Comparison of ENCODE assay signal across 28 cellular contexts in genomic region chr5:169328401-169328800, GRCh38. TPM values are rescaled to one million over a fixed set of nuclear protein-coding genes. Genes with fewer than 3 reads are reported as not detected.
"Had no signal": no experiment of that assay in that cellular context is flagged by ENCODE, and none has a peak within 500 bp of the region (broad histone marks: within the 10 kb centered on the region; RNA-seq: fewer than 3 reads in every experiment).

No MANE protein-coding gene starts in this region.

- H3K27me3 ChIP-seq: colonic mucosa, esophagus squamous epithelium, gastrocnemius medialis, left lung had no signal

- H3K27ac ChIP-seq: colonic mucosa, epithelial cell of prostate, esophagus squamous epithelium, gastrocnemius medialis, heart right ventricle, left lung, lower lobe of right lung had no signal

- DNase-seq: colonic mucosa; cortex of kidney; effector CD8-positive, alpha-beta T cell; effector memory CD8-positive, alpha-beta T cell; endodermal cell; erythroblast; esophagus squamous epithelium; foreskin fibroblast; foreskin melanocyte; gastrocnemius medialis; glutamatergic neuron; head of caudate nucleus; heart right ventricle; hippocampal formation; left cardiac atrium; left lung; left ventricle myocardium superior; lower lobe of right lung; mesenchymal stem cell; mucosa of descending colon; naive B cell had no signal

- H3K4me3 ChIP-seq: colonic mucosa, esophagus squamous epithelium, gastrocnemius medialis, heart right ventricle, left lung, lower lobe of right lung, mucosa of descending colon had no signal

- H3K9me3 ChIP-seq: colonic mucosa, esophagus squamous epithelium, gastrocnemius medialis, heart right ventricle, left lung, lower lobe of right lung, mucosa of descending colon had no signal

- H3K36me3 ChIP-seq: colonic mucosa, esophagus squamous epithelium, gastrocnemius medialis, heart right ventricle, left lung, lower lobe of right lung had no signal

- FAIRE-seq: endometrium, islet of Langerhans, keratinocyte had no signal

- ATAC-seq: effector memory CD8-positive, alpha-beta T cell; esophagus mucosa; gastrocnemius medialis; heart right ventricle; left cardiac atrium; left lung; left ventricle myocardium superior; lower lobe of right lung; mucosa of descending colon had no signal

- H3K4me1 ChIP-seq: colonic mucosa, esophagus squamous epithelium, gastrocnemius medialis, heart right ventricle, left lung, lower lobe of right lung had no signal

RNA-seq across cellular contexts. Expression of gene SLIT3, which starts 27.5 kb away (rescaled TPM):
- total RNA-seq: dermis microvascular lymphatic vessel endothelial cell, myocyte had no signal
